Comparison of ENCODE assay signal across 1 cellular context in the genomic region with DNA sequence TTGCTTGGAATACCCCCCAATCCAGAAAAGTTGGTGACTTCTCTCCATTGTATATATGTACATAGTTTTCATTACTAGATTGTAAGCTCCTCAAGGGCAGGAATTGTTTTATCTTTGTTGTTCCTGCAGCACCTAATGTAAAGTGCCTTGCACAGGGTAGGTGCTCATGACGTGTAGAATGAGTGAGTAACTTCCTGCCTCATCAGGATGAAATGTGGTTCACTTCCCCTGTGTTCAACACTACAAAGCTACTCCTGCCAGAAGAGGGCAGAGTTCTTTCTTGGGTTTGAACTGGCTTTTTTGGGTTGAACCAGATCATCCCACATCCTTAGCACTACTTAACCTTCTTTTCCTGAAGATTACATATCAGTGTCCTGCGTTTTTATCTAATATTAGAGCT.
TF ChIP-seq lines count a peak whose summit lies in the region.

No MANE protein-coding gene starts in this region.

TF ChIP-seq in K562, 482 proteins besides CTCF, POLR2A, EP300 and RAD21:
- TF ChIP-seq ZNF316 (IDR thresholded peaks at IDR 0.05) (peak; percentile 48; the same call in 1 of the 2 replicates), ELF1 (tag; IDR thresholded peaks at IDR 0.05) (no peak), ESRRB (CRISPR knock-in tag; IDR thresholded peaks at IDR 0.05; ENCODE audit: borderline replicate concordance) (no peak), SPI1 (IDR thresholded peaks at IDR 0.05; ENCODE audit: borderline replicate concordance, low read depth, low read length) (peak; percentile 28; the same call in 1 of the 2 replicates), ZFX (CRISPR knock-in tag; IDR thresholded peaks at IDR 0.05) (no peak), TRIM28 (IDR thresholded peaks at IDR 0.05) (peak; percentile 64; the same call in 1 of the 2 replicates), MYNN (IDR thresholded peaks at IDR 0.05) (no peak), MYNN (CRISPR knock-in tag; IDR thresholded peaks at IDR 0.05) (no peak), CREM (IDR thresholded peaks at IDR 0.05; ENCODE audit: low read depth) (peak; percentile 32; the same call in 1 of the 2 replicates), RFX1 (IDR thresholded peaks at IDR 0.05) (no peak), TRIM24 (IDR thresholded peaks at IDR 0.05) (0 out of 4 replicates have a peak, but pooled peaks have one; percentile 9 to 31)
- TF ChIP-seq, protein P1, sequence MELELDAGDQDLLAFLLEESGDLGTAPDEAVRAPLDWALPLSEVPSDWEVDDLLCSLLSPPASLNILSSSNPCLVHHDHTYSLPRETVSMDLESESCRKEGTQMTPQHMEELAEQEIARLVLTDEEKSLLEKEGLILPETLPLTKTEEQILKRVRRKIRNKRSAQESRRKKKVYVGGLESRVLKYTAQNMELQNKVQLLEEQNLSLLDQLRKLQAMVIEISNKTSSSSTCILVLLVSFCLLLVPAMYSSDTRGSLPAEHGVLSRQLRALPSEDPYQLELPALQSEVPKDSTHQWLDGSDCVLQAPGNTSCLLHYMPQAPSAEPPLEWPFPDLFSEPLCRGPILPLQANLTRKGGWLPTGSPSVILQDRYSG (tag; conservative IDR thresholded peaks at IDR 0.05; ENCODE audit: low read depth), result no peak
